In genomic region chr12:59388176-59388575, GRCh38 we compare ENCODE assay signal across 34 cellular contexts.
"Had no signal": no experiment of that assay in that cellular context is flagged by ENCODE, and none has a peak within 500 bp of the region (broad histone marks: within the 10 kb centered on the region; RNA-seq: fewer than 3 reads in every experiment).

No MANE protein-coding gene starts in this region.

- DNase-seq: activated CD4-positive, alpha-beta T cell treated with anti-CD3 and anti-CD28 coated beads for 48 hours; activated CD4-positive, alpha-beta T cell treated with anti-CD3 and anti-CD28 coated beads, Interleukin-2, amount 50 U/mL, for 48 hours; activated CD8-positive, alpha-beta memory T cell treated with anti-CD3 and anti-CD28 coated beads for 24 hours; activated effector memory CD4-positive, alpha-beta T cell treated with Interleukin-2 at 50 U/mL for 16 hours; activated naive CD4-positive, alpha-beta T cell treated with Interleukin-2 at 50 U/mL for 16 hours; adrenal gland; cerebellar nuclear complex; colonic mucosa; foreskin fibroblast; head of caudate nucleus; hippocampal formation; left cardiac atrium; mammary epithelial cell; naive B cell; pancreas; psoas muscle; stimulated activated CD4-positive, alpha-beta T cell treated with anti-CD3 and anti-CD28 coated beads, Interleukin-1b, Interleukin-23, amount 100 ng/mL, for 48 hours; stimulated activated CD4-positive, alpha-beta T cell treated with anti-CD3 and anti-CD28 coated beads, Interleukin-4, amount 100 ng/mL, for 4 hours; stimulated activated CD8-positive, alpha-beta memory T cell treated with anti-CD3 and anti-CD28 coated beads, Interleukin-4, amount 100 ng/mL, for 48 hours; stimulated activated naive CD8-positive, alpha-beta T cell treated with anti-CD3 and anti-CD28 coated beads, Interleukin-15, amount 100 ng/mL, for 72 hours; substantia nigra; thyroid gland; upper lobe of left lung had no signal

- H3K36me3 ChIP-seq: adrenal gland, ascending aorta, cardiac muscle cell, colonic mucosa, pancreas, right atrium auricular region, thyroid gland, upper lobe of left lung, vagina had no signal

- H3K27me3 ChIP-seq: adrenal gland, ascending aorta, cardiac muscle cell, colonic mucosa, pancreas, right atrium auricular region, thyroid gland, upper lobe of left lung, vagina had no signal

- H3K4me3 ChIP-seq: adrenal gland, ascending aorta, cardiac muscle cell, colonic mucosa, pancreas, psoas muscle, right atrium auricular region, smooth muscle cell, thyroid gland, upper lobe of left lung, vagina had no signal

- H3K9me3 Mint-ChIP-seq: naive B cell; stimulated activated memory B cell treated with anti-CD40 and anti-IgM and Interleukin-4, amounts not matched to agents 10 μg/mL and 1 μg/mL and 100 μg/mL, for 72 hours; stimulated activated naive CD8-positive, alpha-beta T cell treated with anti-CD3 and anti-CD28 coated beads, Interleukin-15, amount 100 ng/mL, for 72 hours had no signal

- H3K9me3 ChIP-seq: adrenal gland, ascending aorta, colonic mucosa, pancreas, psoas muscle, right atrium auricular region, thyroid gland, upper lobe of left lung, vagina had no signal

- H3K27ac ChIP-seq: adrenal gland, ascending aorta, cardiac muscle cell, colonic mucosa, pancreas, psoas muscle, right atrium auricular region, thyroid gland, upper lobe of left lung, vagina, VCaP had no signal

- H3K27ac Mint-ChIP-seq: activated naive CD8-positive, alpha-beta T cell; brain; stimulated activated memory B cell treated with anti-CD40 and anti-IgM and Interleukin-4, amounts not matched to agents 10 μg/mL and 1 μg/mL and 100 μg/mL, for 72 hours; stimulated activated naive CD8-positive, alpha-beta T cell treated with anti-CD3 and anti-CD28 coated beads, Interleukin-15, amount 100 ng/mL, for 72 hours had no signal

- H3K4me1 Mint-ChIP-seq: naive B cell; stimulated activated memory B cell treated with anti-CD40 and anti-IgM and Interleukin-4, amounts not matched to agents 10 μg/mL and 1 μg/mL and 100 μg/mL, for 72 hours; stimulated activated naive CD8-positive, alpha-beta T cell treated with anti-CD3 and anti-CD28 coated beads, Interleukin-15, amount 100 ng/mL, for 72 hours had no signal

- H3K4me3 Mint-ChIP-seq: activated naive CD8-positive, alpha-beta T cell; brain; stimulated activated memory B cell treated with anti-CD40 and anti-IgM and Interleukin-4, amounts not matched to agents 10 μg/mL and 1 μg/mL and 100 μg/mL, for 72 hours; stimulated activated naive CD8-positive, alpha-beta T cell treated with anti-CD3 and anti-CD28 coated beads, Interleukin-15, amount 100 ng/mL, for 72 hours had no signal

- H3K36me3 Mint-ChIP-seq: activated naive CD8-positive, alpha-beta T cell; brain; naive B cell; stimulated activated memory B cell treated with anti-CD40 and anti-IgM and Interleukin-4, amounts not matched to agents 10 μg/mL and 1 μg/mL and 100 μg/mL, for 72 hours had no signal

- H3K4me1 ChIP-seq: adrenal gland, ascending aorta, colonic mucosa, pancreas, psoas muscle, right atrium auricular region, thyroid gland, upper lobe of left lung, vagina had no signal

- ATAC-seq: activated CD4-positive, CD25-positive, alpha-beta regulatory T cell treated with anti-CD3 and anti-CD28 coated beads, Interleukin-2, amount 50 U/mL, for 24 hours; esophagus mucosa; left cardiac atrium; pancreas; psoas muscle; stimulated activated memory B cell treated with anti-CD40 and anti-IgM and Interleukin-4, amounts not matched to agents 10 μg/mL and 1 μg/mL and 100 μg/mL, for 72 hours; stimulated activated naive CD8-positive, alpha-beta T cell treated with anti-CD3 and anti-CD28 coated beads, Interleukin-15, amount 100 ng/mL, for 72 hours had no signal

- H3K27me3 Mint-ChIP-seq: stimulated activated memory B cell treated with anti-CD40 and anti-IgM and Interleukin-4, amounts not matched to agents 10 μg/mL and 1 μg/mL and 100 μg/mL, for 72 hours had no signal
